Comparison of ENCODE assay signal across 1 cellular context in the genomic region with DNA sequence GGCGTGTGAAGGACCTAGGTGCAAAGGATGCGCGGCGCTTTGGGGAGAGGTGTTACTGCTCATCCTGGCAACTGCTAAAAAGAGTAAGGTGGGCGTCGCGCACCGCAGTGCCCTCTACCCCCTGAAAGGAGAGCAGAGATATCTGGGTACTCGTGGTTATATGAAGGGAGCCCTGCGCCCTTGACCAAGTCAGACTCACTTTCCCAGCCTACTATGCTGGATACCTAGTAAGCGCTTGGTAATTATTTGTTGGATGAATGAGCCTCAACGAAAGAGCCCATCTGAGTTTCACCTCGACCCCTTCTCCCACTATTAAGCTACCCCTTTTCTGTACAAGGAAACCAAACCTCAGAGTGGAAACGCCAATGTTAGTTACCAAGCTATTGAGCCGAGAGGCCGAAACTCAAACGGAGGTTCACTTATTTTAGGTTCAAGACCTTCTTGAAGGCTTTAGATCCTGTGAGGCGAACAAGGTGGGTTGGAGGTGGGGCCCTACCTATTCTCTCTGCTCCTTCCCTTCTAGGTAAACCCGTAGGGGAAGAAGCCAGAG.
TF ChIP-seq lines count a peak whose summit lies in the region.

No MANE protein-coding gene starts in this region.

TF ChIP-seq in H1, 55 proteins besides CTCF, POLR2A, EP300 and RAD21:
- TF ChIP-seq CBX8 (IDR thresholded peaks at IDR 0.05; ENCODE audit: borderline replicate concordance, low read depth, low read length) (peak; percentile 99), KDM4A (IDR thresholded peaks at IDR 0.05; ENCODE audit: low read depth, low read length, severe bottlenecking) (no peak), MAFK (IDR thresholded peaks at IDR 0.05; ENCODE audit: low read depth, low read length) (no peak)
